Comparison of ENCODE assay signal across 17 cellular contexts in the genomic region with DNA sequence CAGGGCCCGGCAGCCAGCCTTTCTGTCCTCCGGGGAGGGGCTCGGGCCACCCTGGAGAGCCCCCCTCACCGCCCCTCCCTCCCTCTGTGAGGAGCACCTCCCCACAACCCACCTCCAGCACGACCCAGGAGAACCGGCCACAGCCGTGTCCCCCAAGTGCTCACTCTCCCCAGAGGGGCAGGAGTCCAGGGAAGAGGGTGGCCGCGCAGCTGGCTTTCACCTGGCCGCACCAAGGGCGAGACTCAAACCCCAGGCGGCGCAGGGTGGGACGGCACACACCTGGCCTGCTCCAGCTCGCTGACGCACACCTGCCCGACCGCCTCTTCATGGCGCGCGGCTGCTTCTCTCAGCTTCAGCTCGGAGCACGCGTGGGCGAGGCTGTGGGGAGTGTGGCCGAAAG.
DNase-seq lines count a peak whose midpoint lies in the region; ATAC-seq and TF ChIP-seq lines count a peak whose summit lies in the region.
"Had no signal": no experiment of that assay in that cellular context is flagged by ENCODE, and none has a peak within 500 bp of the region (broad histone marks: within the 10 kb centered on the region; RNA-seq: fewer than 3 reads in every experiment).

No MANE protein-coding gene starts in this region.

- no peaks in the 10 kb centered on the region for H3K4me1 ChIP-seq in left lung
- no peaks in the 10 kb centered on the region for H3K4me1 ChIP-seq in CD4-positive, alpha-beta memory T cell (ENCODE audit: insufficient read depth, low read length)
- H3K4me1 ChIP-seq: body of pancreas, SJSA1 had no signal

- H3K36me3 ChIP-seq in left lung: no peaks in the 10 kb centered on the region
- H3K36me3 ChIP-seq in CD4-positive, alpha-beta memory T cell (ENCODE audit: insufficient read depth, low read length): no peaks in the 10 kb centered on the region
- H3K36me3 ChIP-seq: SJSA1 had no signal

- peaks cover 0 to 56% of the 10 kb centered on the region in 2 donors for H3K27me3 ChIP-seq in left lung
- H3K27me3 ChIP-seq in CD4-positive, alpha-beta memory T cell (ENCODE audit: insufficient read depth, low read length): no peaks in the 10 kb centered on the region
- H3K27me3 ChIP-seq: body of pancreas had no signal

- H3K27ac Mint-ChIP-seq in activated CD8-positive, alpha-beta memory T cell treated with anti-CD3 and anti-CD28 coated beads, Interleukin-2, amount 10 ng/mL, durations not matched to agents 7 days and 5 days: no peak overlapping the region
- H3K27ac Mint-ChIP-seq in chondrocyte (ENCODE audit: unreplicated experiment): no peak overlapping the region
- no peak overlapping the region for H3K27ac Mint-ChIP-seq in CD4-positive, alpha-beta memory T cell
- H3K27ac Mint-ChIP-seq: CD4-positive, alpha-beta T cell had no signal

- ATAC-seq in activated CD8-positive, alpha-beta memory T cell treated with anti-CD3 and anti-CD28 coated beads, Interleukin-2, amount 10 ng/mL, durations not matched to agents 7 days and 5 days: no peak
- ATAC-seq in left lung: no peak
- ATAC-seq: body of pancreas, PC-3 had no signal

- peak; percentile 13 for DNase-seq in activated CD8-positive, alpha-beta memory T cell treated with anti-CD3 and anti-CD28 coated beads, Interleukin-2, amount 50 U/mL, for 4 hours
- DNase-seq in activated CD8-positive, alpha-beta memory T cell treated with anti-CD3 and anti-CD28 coated beads, Interleukin-2, amount 10 ng/mL, durations not matched to agents 7 days and 5 days: no peak
- DNase-seq in chondrocyte (ENCODE audit: low spot score): peak; percentile 86
- peak; percentile 18 to 74 for DNase-seq in left lung
- DNase-seq in stimulated activated CD8-positive, alpha-beta memory T cell treated with anti-CD3 and anti-CD28 coated beads, Interleukin-4, amount 100 ng/mL, for 48 hours: peak; percentile 8
- no peak for DNase-seq in CD4-positive, alpha-beta memory T cell
- no peak for DNase-seq in kidney glomerular epithelial cell (lab: John Stamatoyannopoulos, UW)
- no peak for DNase-seq in NCI-H2196 treated with DMSO at 0.1 percent for 48 hours (lab: John Stamatoyannopoulos, UW; ENCODE audit: unreplicated experiment)
- DNase-seq: effector CD4-positive, alpha-beta T cell; erythroblast; NCI-H1417; NCI-H446 treated with DMSO at 0.1 percent for 48 hours; PC-3; T-helper 1 cell had no signal

- TF ChIP-seq CTCF in chondrocyte (IDR thresholded peaks at IDR 0.05) (no peak), left lung (IDR thresholded peaks at IDR 0.05) (no peak)

- intact Hi-C loops in left lung (cut with DNase I): no loop called here
- intact Hi-C loops in CD4-positive, alpha-beta memory T cell (cut with micrococcal nuclease): no loop called here

- H3K27ac ChIP-seq in left lung: no peak overlapping the region
- H3K27ac ChIP-seq in CD4-positive, alpha-beta memory T cell (ENCODE audit: low read depth, low read length): no peak overlapping the region
- H3K27ac ChIP-seq: body of pancreas, SJSA1 had no signal

- H3K9me3 Mint-ChIP-seq in activated CD8-positive, alpha-beta memory T cell treated with anti-CD3 and anti-CD28 coated beads, Interleukin-2, amount 10 ng/mL, durations not matched to agents 7 days and 5 days (ENCODE audit: low read depth): no peaks in the 10 kb centered on the region
- H3K9me3 Mint-ChIP-seq in chondrocyte (ENCODE audit: low read depth): peaks cover 14% of the 10 kb centered on the region
- H3K9me3 Mint-ChIP-seq in CD4-positive, alpha-beta memory T cell: peaks cover 0 to 3% (median 0%) of the 10 kb centered on the region in 8 donors

- H3K4me3 ChIP-seq in left lung: no peak overlapping the region
- no peak overlapping the region for H3K4me3 ChIP-seq in CD4-positive, alpha-beta memory T cell (ENCODE audit: low read length in 2 of 2)
- H3K4me3 ChIP-seq: body of pancreas, SJSA1 had no signal

- no peak overlapping the region for H3K4me3 Mint-ChIP-seq in activated CD8-positive, alpha-beta memory T cell treated with anti-CD3 and anti-CD28 coated beads, Interleukin-2, amount 10 ng/mL, durations not matched to agents 7 days and 5 days
- no peak overlapping the region for H3K4me3 Mint-ChIP-seq in chondrocyte (ENCODE audit: unreplicated experiment)
- H3K4me3 Mint-ChIP-seq in CD4-positive, alpha-beta memory T cell: no peak overlapping the region
- H3K4me3 Mint-ChIP-seq: CD4-positive, alpha-beta T cell had no signal

- no peaks in the 10 kb centered on the region for H3K36me3 Mint-ChIP-seq in activated CD8-positive, alpha-beta memory T cell treated with anti-CD3 and anti-CD28 coated beads, Interleukin-2, amount 10 ng/mL, durations not matched to agents 7 days and 5 days
- peaks cover 1% of the 10 kb centered on the region for H3K36me3 Mint-ChIP-seq in chondrocyte (ENCODE audit: low read depth)
- H3K36me3 Mint-ChIP-seq in CD4-positive, alpha-beta memory T cell: no peaks in the 10 kb centered on the region

- H3K9me3 ChIP-seq in left lung: peaks cover 0 to 7% of the 10 kb centered on the region in 2 donors
- H3K9me3 ChIP-seq in CD4-positive, alpha-beta memory T cell (ENCODE audit: control insufficient read depth in 1 of 2, low read length in 2 of 2): no peaks in the 10 kb centered on the region
- H3K9me3 ChIP-seq: SJSA1 had no signal

- CTCF ChIA-PET in activated CD8-positive, alpha-beta memory T cell treated with anti-CD3 and anti-CD28 coated beads, Interleukin-2, amount 10 ng/mL, durations not matched to agents 7 days and 5 days (lab: Charles Lee): no interaction called here
- CTCF ChIA-PET in CD4-positive, alpha-beta memory T cell (lab: Charles Lee; ENCODE audit: partially characterized antibody): no interaction called here

- H3K27me3 Mint-ChIP-seq in activated CD8-positive, alpha-beta memory T cell treated with anti-CD3 and anti-CD28 coated beads, Interleukin-2, amount 10 ng/mL, durations not matched to agents 7 days and 5 days: peaks cover 6% of the 10 kb centered on the region
- peaks cover 42% of the 10 kb centered on the region for H3K27me3 Mint-ChIP-seq in chondrocyte (ENCODE audit: low read depth)
- H3K27me3 Mint-ChIP-seq in CD4-positive, alpha-beta memory T cell: peaks cover 2 to 5% of the 10 kb centered on the region in 2 donors

- POLR2A ChIA-PET in CD4-positive, alpha-beta memory T cell (lab: Charles Lee; ENCODE audit: partially characterized antibody): no interaction called here

- no peaks in the 10 kb centered on the region for H3K4me1 Mint-ChIP-seq in activated CD8-positive, alpha-beta memory T cell treated with anti-CD3 and anti-CD28 coated beads, Interleukin-2, amount 10 ng/mL, durations not matched to agents 7 days and 5 days
- no peaks in the 10 kb centered on the region for H3K4me1 Mint-ChIP-seq in chondrocyte (ENCODE audit: low read depth)
- H3K4me1 Mint-ChIP-seq in CD4-positive, alpha-beta memory T cell: no peaks in the 10 kb centered on the region

Comparison
In these comparisons a context has a peak if more than half of its experiments do, and no peak if none do; other contexts are left out.
1. DNase-seq: peak in activated CD8-positive, alpha-beta memory T cell treated with anti-CD3 and anti-CD28 coated beads, Interleukin-2, amount 50 U/mL, for 4 hours (single experiment), chondrocyte (single experiment), left lung (2 of 2) and stimulated activated CD8-positive, alpha-beta memory T cell treated with anti-CD3 and anti-CD28 coated beads, Interleukin-4, amount 100 ng/mL, for 48 hours (single experiment); none in activated CD8-positive, alpha-beta memory T cell treated with anti-CD3 and anti-CD28 coated beads, Interleukin-2, amount 10 ng/mL, durations not matched to agents 7 days and 5 days (single experiment), CD4-positive, alpha-beta memory T cell (0 of 5), kidney glomerular epithelial cell (single experiment) and NCI-H2196 treated with DMSO at 0.1 percent for 48 hours (single experiment).